ENCODE assay signal across 1 cellular context in genomic region chr2:218781691-218782528, GRCh38.
A peak's percentile ranks its signal among the peaks of the same experiment; 100 is the strongest.
TF ChIP-seq lines count a peak whose summit lies in the region.

Gene CYP27A1 (plus strand): TSS chr2:218782147. CDS start chr2:218782183, 36 bp downstream.

TF ChIP-seq in GM23338, 12 proteins besides CTCF, POLR2A, EP300 and RAD21 (continued from another document):
- TF ChIP-seq ZNF331 (CRISPR knock-in tag; IDR thresholded peaks at IDR 0.05; ENCODE audit: low read depth) (no peak), EZH2phosphoT487 (IDR thresholded peaks at IDR 0.05; ENCODE audit: unreplicated experiment) (no peak), NANOG (IDR thresholded peaks at IDR 0.05; ENCODE audit: borderline replicate concordance) (no peak), STAT1 (IDR thresholded peaks at IDR 0.05; ENCODE audit: unreplicated experiment) (no peak), ZNF114 (CRISPR knock-in tag; IDR thresholded peaks at IDR 0.05) (no peak), JUNB (IDR thresholded peaks at IDR 0.05; ENCODE audit: unreplicated experiment) (no peak), POLR2AphosphoS5 (IDR thresholded peaks at IDR 0.05; ENCODE audit: low read depth) (peak; percentile 50; the same call in 1 of the 2 replicates), REST (IDR thresholded peaks at IDR 0.05; ENCODE audit: unreplicated experiment) (no peak), CREB1 (CRISPR knock-in tag; IDR thresholded peaks at IDR 0.05; ENCODE audit: low read depth) (no peak), ETS1 (IDR thresholded peaks at IDR 0.05) (no peak)
